ENCODE assay signal across 16 cellular contexts in the genomic region with DNA sequence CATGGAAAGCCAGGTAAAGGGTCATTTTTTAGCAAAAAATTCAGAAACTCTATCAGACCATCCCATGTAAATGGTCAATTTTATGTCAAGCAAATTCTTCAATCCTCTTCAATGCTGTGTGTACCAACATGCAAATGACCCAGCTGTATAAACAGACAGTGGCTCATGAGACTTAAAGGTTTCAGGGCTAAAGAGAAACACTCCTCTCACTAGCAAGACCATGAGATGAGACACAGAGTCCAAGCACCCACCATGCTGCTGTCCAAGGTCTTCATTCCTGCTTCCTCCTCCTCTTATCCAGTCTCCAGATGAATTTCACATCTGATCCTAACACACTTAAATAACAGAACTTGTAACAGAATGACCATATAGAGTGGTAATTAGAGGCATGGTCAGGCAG. TPM values are rescaled to one million over a fixed set of nuclear protein-coding genes. Genes with fewer than 3 reads are reported as not detected.
A peak's percentile ranks its signal among the peaks of the same experiment; 100 is the strongest.
DNase-seq lines count a peak whose midpoint lies in the region; ATAC-seq and TF ChIP-seq lines count a peak whose summit lies in the region.
"Had no signal": no experiment of that assay in that cellular context is flagged by ENCODE, and none has a peak within 500 bp of the region (broad histone marks: within the 10 kb centered on the region; RNA-seq: fewer than 3 reads in every experiment).

No MANE protein-coding gene starts in this region.

- no peak for TF ChIP-seq RAD21 in SK-N-SH (IDR thresholded peaks at IDR 0.05; ENCODE audit: low read length)

- POLR2A ChIA-PET in SK-N-SH (lab: Yijun Ruan, JAX), result no interaction called here

- no peaks in the 10 kb centered on the region for H3K27me3 ChIP-seq in SK-N-SH (ENCODE audit: insufficient read depth)
- H3K27me3 ChIP-seq in GM23338 (ENCODE audit: insufficient read depth), result no peaks in the 10 kb centered on the region
- H3K27me3 ChIP-seq in effector memory CD4-positive, alpha-beta T cell (replicated peaks; ENCODE audit: control insufficient read depth, insufficient read depth, low read length, poor library complexity, severe bottlenecking), result no peaks in the 10 kb centered on the region
- H3K27me3 ChIP-seq: BE2C had no signal

- H4K20me1 ChIP-seq in SK-N-SH (ENCODE audit: insufficient read depth), result no peaks in the 10 kb centered on the region
- H4K20me1 ChIP-seq in GM23338 (replicated peaks; ENCODE audit: insufficient read depth), result no peaks in the 10 kb centered on the region

- no peak for TF ChIP-seq EP300 in SK-N-SH (IDR thresholded peaks at IDR 0.05; ENCODE audit: borderline replicate concordance in 1 of 2, low read depth in 1 of 2, low read length in 1 of 2)

- H3K36me3 ChIP-seq in SK-N-SH (replicated peaks in 1 of 2; ENCODE audit: control insufficient read depth in 1 of 2, insufficient read depth in 2 of 2, low read length in 1 of 2) (no peaks in the 10 kb centered on the region), GM23338 (ENCODE audit: insufficient read depth) (no peaks in the 10 kb centered on the region), mucosa of descending colon (ENCODE audit: low read depth) (no peaks in the 10 kb centered on the region)
- no peaks in the 10 kb centered on the region for H3K36me3 ChIP-seq in effector memory CD4-positive, alpha-beta T cell (ENCODE audit: control insufficient read depth, insufficient read depth, low read length)
- H3K36me3 ChIP-seq: BE2C had no signal

- H3K27ac Mint-ChIP-seq in GM23338, result no peak overlapping the region
- H3K27ac Mint-ChIP-seq: CD4-positive, alpha-beta memory T cell; H9; HFFc6 had no signal

- H3K4me1 ChIP-seq in SK-N-SH (ENCODE audit: control insufficient read depth in 1 of 2, insufficient read depth in 2 of 2, low read depth in 1 of 2, low read length in 1 of 2) (no peaks in the 10 kb centered on the region), GM23338 (ENCODE audit: insufficient read depth) (no peaks in the 10 kb centered on the region), mucosa of descending colon (ENCODE audit: low read depth) (no peaks in the 10 kb centered on the region)
- no peaks in the 10 kb centered on the region for H3K4me1 ChIP-seq in effector memory CD4-positive, alpha-beta T cell (ENCODE audit: control insufficient read depth, insufficient read depth, low read length, poor library complexity, severe bottlenecking)
- H3K4me1 ChIP-seq: BE2C had no signal

- H3K36me3 Mint-ChIP-seq in GM23338 (ENCODE audit: low read depth), result no peaks in the 10 kb centered on the region
- H3K36me3 Mint-ChIP-seq: CD4-positive, alpha-beta memory T cell had no signal

- H3K4me3 ChIP-seq in SK-N-SH (ENCODE audit: low read depth in 2 of 2, low read length in 1 of 2), result no peak overlapping the region
- H3K4me3 ChIP-seq in GM23338, result no peak overlapping the region
- no peak overlapping the region for H3K4me3 ChIP-seq in effector memory CD4-positive, alpha-beta T cell (ENCODE audit: insufficient read depth, low read depth, low read length, poor library complexity, severe bottlenecking)
- no peak overlapping the region for H3K4me3 ChIP-seq in mucosa of descending colon
- H3K4me3 ChIP-seq: K562 had no signal

- no peaks in the 10 kb centered on the region for H3K9me3 Mint-ChIP-seq in GM23338
- H3K9me3 Mint-ChIP-seq: H9, HFFc6 had no signal

- no peaks in the 10 kb centered on the region for H3K9me3 ChIP-seq in SK-N-SH
- H3K9me3 ChIP-seq in effector memory CD4-positive, alpha-beta T cell (ENCODE audit: control insufficient read depth, low read length), result no peaks in the 10 kb centered on the region
- no peaks in the 10 kb centered on the region for H3K9me3 ChIP-seq in mucosa of descending colon
- H3K9me3 ChIP-seq: BE2C had no signal

- no peak overlapping the region for H3K4me3 Mint-ChIP-seq in GM23338
- H3K4me3 Mint-ChIP-seq: CD4-positive, alpha-beta memory T cell; H9; HFFc6 had no signal

- H3K9me2 ChIP-seq in SK-N-SH (no peaks in the 10 kb centered on the region), GM23338 (ENCODE audit: insufficient read depth) (peaks cover 5% of the 10 kb centered on the region; the same call in 1 of the 2 replicates)

- intact Hi-C loops in mucosa of descending colon (cut with DNase I, micrococcal nuclease), result no loop called here

- TF ChIP-seq CTCF in SK-N-SH (IDR thresholded peaks at IDR 0.05) (no peak), GM23338 (conservative IDR thresholded peaks at IDR 0.05; ENCODE audit: low read depth in 2 of 2) (no peak), mucosa of descending colon (IDR thresholded peaks at IDR 0.05) (no peak)

- no peaks in the 10 kb centered on the region for H3K27me3 Mint-ChIP-seq in GM23338 (ENCODE audit: insufficient read depth, low read depth, poor library complexity)

- H3K4me2 ChIP-seq in SK-N-SH, result no peak overlapping the region
- no peak overlapping the region for H3K4me2 ChIP-seq in GM23338

- no peak overlapping the region for H2AFZ ChIP-seq in SK-N-SH (ENCODE audit: low read depth)
- no peak overlapping the region for H2AFZ ChIP-seq in GM23338

- H3K27ac ChIP-seq in SK-N-SH (ENCODE audit: low read depth in 2 of 2, low read length in 1 of 2) (no peak overlapping the region), GM23338 (ENCODE audit: low read depth) (no peak overlapping the region)
- no peak overlapping the region for H3K27ac ChIP-seq in effector memory CD4-positive, alpha-beta T cell (ENCODE audit: insufficient read depth, low read length, poor library complexity, severe bottlenecking)
- H3K27ac ChIP-seq: C4-2B had no signal

- ATAC-seq in SK-N-SH treated with all-trans-retinoic acid at 6 μM for 48 hours, result no peak
- ATAC-seq in GM23338, result no peak
- ATAC-seq in mucosa of descending colon, result no peak
- ATAC-seq: K562 had no signal

- no peak overlapping the region for H3K9ac ChIP-seq in SK-N-SH

- H3K79me2 ChIP-seq in SK-N-SH (ENCODE audit: insufficient read depth) (no peaks in the 10 kb centered on the region), GM23338 (replicated peaks; ENCODE audit: insufficient read depth) (no peaks in the 10 kb centered on the region)

- H3F3A ChIP-seq in SK-N-SH (replicated peaks; ENCODE audit: insufficient read depth) (no peaks in the 10 kb centered on the region), GM23338 (replicated peaks; ENCODE audit: low read depth) (no peaks in the 10 kb centered on the region)

- DNase-seq in SK-N-SH, result no peak
- DNase-seq in GM23338 (ENCODE audit: low spot score), result no peak
- peak; percentile 63 for DNase-seq in NCI-H526 treated with DMSO at 0.1 percent for 48 hours (lab: John Stamatoyannopoulos, UW)
- no peak for DNase-seq in effector memory CD4-positive, alpha-beta T cell
- DNase-seq in AG08396 (ENCODE audit: low spot score), result no peak
- no peak for DNase-seq in mucosa of descending colon
- DNase-seq: BE2C; CD4-positive, alpha-beta memory T cell; DMS153; GF-D8; GOT3; H9; HFFc6 had no signal

- no peaks in the 10 kb centered on the region for H3K4me1 Mint-ChIP-seq in GM23338
- H3K4me1 Mint-ChIP-seq: CD4-positive, alpha-beta memory T cell; H9 had no signal

- CTCF ChIA-PET in SK-N-SH (lab: Yijun Ruan, JAX), result no interaction called here

TF ChIP-seq in SK-N-SH, 30 proteins besides CTCF, POLR2A, EP300 and RAD21 (continues in another document):
- TF ChIP-seq FOXM1 (IDR thresholded peaks at IDR 0.05; ENCODE audit: low read depth), result no peak

TF ChIP-seq in SK-N-SH treated with all-trans-retinoic acid at 6 μM for 48 hours, 23 proteins besides CTCF, POLR2A, EP300 and RAD21:
- TF ChIP-seq CSDC2 (CRISPR knock-in tag; IDR thresholded peaks at IDR 0.05), result no peak
- TF ChIP-seq, protein P1, sequence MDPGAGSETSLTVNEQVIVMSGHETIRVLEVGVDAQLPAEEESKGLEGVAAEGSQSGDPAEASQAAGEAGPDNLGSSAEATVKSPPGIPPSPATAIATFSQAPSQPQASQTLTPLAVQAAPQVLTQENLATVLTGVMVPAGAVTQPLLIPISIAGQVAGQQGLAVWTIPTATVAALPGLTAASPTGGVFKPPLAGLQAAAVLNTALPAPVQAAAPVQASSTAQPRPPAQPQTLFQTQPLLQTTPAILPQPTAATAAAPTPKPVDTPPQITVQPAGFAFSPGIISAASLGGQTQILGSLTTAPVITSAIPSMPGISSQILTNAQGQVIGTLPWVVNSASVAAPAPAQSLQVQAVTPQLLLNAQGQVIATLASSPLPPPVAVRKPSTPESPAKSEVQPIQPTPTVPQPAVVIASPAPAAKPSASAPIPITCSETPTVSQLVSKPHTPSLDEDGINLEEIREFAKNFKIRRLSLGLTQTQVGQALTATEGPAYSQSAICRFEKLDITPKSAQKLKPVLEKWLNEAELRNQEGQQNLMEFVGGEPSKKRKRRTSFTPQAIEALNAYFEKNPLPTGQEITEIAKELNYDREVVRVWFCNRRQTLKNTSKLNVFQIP (CRISPR knock-in tag; IDR thresholded peaks at IDR 0.05; ENCODE audit: borderline replicate concordance, low read depth), result no peak
TF ChIP-seq in SK-N-SH treated with all-trans-retinoic acid at 6 μM for 48 hours: peak in this region for 0.

TF ChIP-seq in GM23338, 12 proteins besides CTCF, POLR2A, EP300 and RAD21 (continues in another document):
- TF ChIP-seq ZNF114 (CRISPR knock-in tag; IDR thresholded peaks at IDR 0.05), result no peak

RNA-seq across cellular contexts. Expression of a gene that starts 30.8 kb away (rescaled TPM):
- polyA plus RNA-seq in SK-N-SH (2012; rRNA removed) (0.10 and 0.16 TPM in 2 replicates), GM23338 (2016; fragmentation: Nextera tagmentation; extraction: Ambion mirVana) (0.68 and 0.82 TPM in 2 replicates)
- polyA plus RNA-seq in SK-N-SH (2012; cell fraction: cytosol; rRNA removed), result 0.13 and 0.16 TPM in 2 replicates
- polyA plus RNA-seq in SK-N-SH (2012; cell fraction: nucleus; rRNA removed), result 0.15 and 0.26 TPM in 2 replicates
- total RNA-seq in GM23338 (2014; rRNA removed; shearing (Covaris generic)), result 1.7 and 2.2 TPM in 2 replicates
- under 1 TPM; 0.06 to 0.87 (median 0.14) TPM for total RNA-seq in mucosa of descending colon
- total RNA-seq: CD4-positive, alpha-beta memory T cell had no signal
- polyA plus RNA-seq: CD4-positive, alpha-beta memory T cell had no signal

RNA-seq across cellular contexts. Expression of a gene that starts 52.0 kb away (rescaled TPM):
- polyA plus RNA-seq in SK-N-SH (2012; rRNA removed), result 0.05 and 0.28 TPM in 2 replicates
- polyA plus RNA-seq in SK-N-SH (2012; cell fraction: cytosol; rRNA removed), result 0.39 and 0.58 TPM in 2 replicates
- 0.19 and 1.7 TPM in 2 replicates for polyA plus RNA-seq in SK-N-SH (2012; cell fraction: nucleus; rRNA removed)
- 2.2 and 2.9 TPM in 2 replicates for total RNA-seq in GM23338 (2014; rRNA removed; shearing (Covaris generic))
- 1.2 and 1.3 TPM in 2 replicates for polyA plus RNA-seq in GM23338 (2016; fragmentation: Nextera tagmentation; extraction: Ambion mirVana)
- 1 to 10 TPM in 1 of 3 donors, under 1 TPM in 1, not detected in 1; 0.02 to 2.0 TPM for total RNA-seq in mucosa of descending colon
- total RNA-seq: CD4-positive, alpha-beta memory T cell; HFFc6; K562 had no signal
- polyA plus RNA-seq: CD4-positive, alpha-beta memory T cell; K562 had no signal
